ENCODE assay signal across 22 cellular contexts in genomic region chr17:78815696-78816095, GRCh38. TPM values are rescaled to one million over a fixed set of nuclear protein-coding genes. Genes with fewer than 3 reads are reported as not detected.
DNase-seq lines count a peak whose midpoint lies in the region; ATAC-seq, FAIRE-seq and TF ChIP-seq lines count a peak whose summit lies in the region.
"Had no signal": no experiment of that assay in that cellular context is flagged by ENCODE, and none has a peak within 500 bp of the region (broad histone marks: within the 10 kb centered on the region; RNA-seq: fewer than 3 reads in every experiment).

No MANE protein-coding gene starts in this region.

- peak overlapping the region; percentile 60 for H3K27ac Mint-ChIP-seq in activated CD8-positive, alpha-beta memory T cell treated with anti-CD3 and anti-CD28 coated beads, Interleukin-2, amount 10 ng/mL, durations not matched to agents 7 days and 5 days
- H3K27ac Mint-ChIP-seq in activated CD4-positive, alpha-beta memory T cell treated with anti-CD3 and anti-CD28 coated beads for 36 hours = peak overlapping the region; percentile 58
- H3K27ac Mint-ChIP-seq in naive thymus-derived CD8-positive, alpha-beta T cell = peak overlapping the region in 9 of 10 donors; percentile 31 to 89 (median 63)
- H3K27ac Mint-ChIP-seq: GM23338 had no signal

- ATAC-seq in activated CD8-positive, alpha-beta memory T cell treated with anti-CD3 and anti-CD28 coated beads, Interleukin-2, amount 10 ng/mL, durations not matched to agents 7 days and 5 days = no peak
- no peak for ATAC-seq in naive thymus-derived CD8-positive, alpha-beta T cell
- no peak for ATAC-seq in HG02870 (IDR thresholded peaks at IDR 0.05; ENCODE audit: unreplicated experiment)
- no peak for ATAC-seq in HG02623 (IDR thresholded peaks at IDR 0.05; ENCODE audit: unreplicated experiment)
- no peak for ATAC-seq in GM18505 (IDR thresholded peaks at IDR 0.05; ENCODE audit: unreplicated experiment)
- ATAC-seq: GM23338, Right ventricle myocardium inferior had no signal

- H3K4me3 Mint-ChIP-seq in activated CD8-positive, alpha-beta memory T cell treated with anti-CD3 and anti-CD28 coated beads, Interleukin-2, amount 10 ng/mL, durations not matched to agents 7 days and 5 days = no peak overlapping the region
- no peak overlapping the region for H3K4me3 Mint-ChIP-seq in activated CD4-positive, alpha-beta memory T cell treated with anti-CD3 and anti-CD28 coated beads for 36 hours
- peak overlapping the region in 2 of 10 donors; percentile 20 to 36 for H3K4me3 Mint-ChIP-seq in naive thymus-derived CD8-positive, alpha-beta T cell
- H3K4me3 Mint-ChIP-seq: GM23338 had no signal

- CTCF ChIA-PET in activated CD8-positive, alpha-beta memory T cell treated with anti-CD3 and anti-CD28 coated beads, Interleukin-2, amount 10 ng/mL, durations not matched to agents 7 days and 5 days (lab: Charles Lee) = interaction anchor here (0.8 kb wide), 1 partner anchor 14 kb away, joined by 3 read pairs; no protein-coding TSS in a partner anchor
- CTCF ChIA-PET in activated CD4-positive, alpha-beta memory T cell treated with anti-CD3 and anti-CD28 coated beads for 36 hours (lab: Charles Lee) = no interaction called here

- H3K36me3 Mint-ChIP-seq in activated CD8-positive, alpha-beta memory T cell treated with anti-CD3 and anti-CD28 coated beads, Interleukin-2, amount 10 ng/mL, durations not matched to agents 7 days and 5 days = peaks cover 66% of the 10 kb centered on the region
- H3K36me3 Mint-ChIP-seq in activated CD4-positive, alpha-beta memory T cell treated with anti-CD3 and anti-CD28 coated beads for 36 hours = peaks cover 71% of the 10 kb centered on the region
- peaks cover 5 to 91% (median 59%) of the 10 kb centered on the region in 3 donors for H3K36me3 Mint-ChIP-seq in naive thymus-derived CD8-positive, alpha-beta T cell

- TF ChIP-seq POLR2A in GM12891 (IDR thresholded peaks at IDR 0.05; ENCODE audit: low read depth, low read length) (no peak), GM18505 (IDR thresholded peaks at IDR 0.05; ENCODE audit: borderline replicate concordance, extremely low read depth, insufficient read depth, insufficient read length) (no peak)

- DNase-seq in activated CD8-positive, alpha-beta memory T cell treated with anti-CD3 and anti-CD28 coated beads, Interleukin-2, amount 10 ng/mL, durations not matched to agents 7 days and 5 days = no peak
- DNase-seq in activated CD8-positive, alpha-beta memory T cell treated with anti-CD3 and anti-CD28 coated beads, Interleukin-2, amount 50 U/mL, for 48 hours = no peak
- DNase-seq in GM12891 (ENCODE audit: insufficient read length, low spot score) = no peak
- DNase-seq in activated CD4-positive, alpha-beta memory T cell treated with anti-CD3 and anti-CD28 coated beads for 36 hours = no peak
- DNase-seq in naive thymus-derived CD8-positive, alpha-beta T cell = no peak
- DNase-seq: BE2C, DMS79, HCEC 1CT, KBM-7, MV-4-11, NCI-H1417, NCI-H187, NCI-H2107, NCI-H510A, NCI-H748 treated with DMSO at 0.1 percent for 48 hours had no signal

- POLR2A ChIA-PET in activated CD4-positive, alpha-beta memory T cell treated with anti-CD3 and anti-CD28 coated beads for 36 hours (lab: Charles Lee) = no interaction called here
- POLR2A ChIA-PET in naive thymus-derived CD8-positive, alpha-beta T cell (lab: Charles Lee) = interaction anchor here (1.9 kb wide), 1 partner anchor 12 kb away, joined by 4 read pairs; no protein-coding TSS in a partner anchor

- intact Hi-C loops in activated CD4-positive, alpha-beta memory T cell treated with anti-CD3 and anti-CD28 coated beads for 36 hours (cut with micrococcal nuclease) = loop anchor here (2.0 kb wide), 1 partner anchor 107 kb away; no protein-coding TSS in a partner anchor

- FAIRE-seq in GM12891 (lab: Jason Lieb, UNC) = peak; percentile 70
- FAIRE-seq: D721Med, RCC 7860 had no signal

- no peaks in the 10 kb centered on the region for H3K9me3 Mint-ChIP-seq in activated CD8-positive, alpha-beta memory T cell treated with anti-CD3 and anti-CD28 coated beads, Interleukin-2, amount 10 ng/mL, durations not matched to agents 7 days and 5 days (ENCODE audit: low read depth)
- H3K9me3 Mint-ChIP-seq in activated CD4-positive, alpha-beta memory T cell treated with anti-CD3 and anti-CD28 coated beads for 36 hours = no peaks in the 10 kb centered on the region
- no peaks in the 10 kb centered on the region for H3K9me3 Mint-ChIP-seq in naive thymus-derived CD8-positive, alpha-beta T cell
- H3K9me3 Mint-ChIP-seq: GM23338 had no signal

- peaks cover 62% of the 10 kb centered on the region for H3K4me1 Mint-ChIP-seq in activated CD8-positive, alpha-beta memory T cell treated with anti-CD3 and anti-CD28 coated beads, Interleukin-2, amount 10 ng/mL, durations not matched to agents 7 days and 5 days
- H3K4me1 Mint-ChIP-seq in activated CD4-positive, alpha-beta memory T cell treated with anti-CD3 and anti-CD28 coated beads for 36 hours (ENCODE audit: low read depth) = peaks cover 57% of the 10 kb centered on the region
- peaks cover 9 to 51% (median 41%) of the 10 kb centered on the region in 4 donors for H3K4me1 Mint-ChIP-seq in naive thymus-derived CD8-positive, alpha-beta T cell
- H3K4me1 Mint-ChIP-seq: GM23338 had no signal

- no peaks in the 10 kb centered on the region for H3K27me3 Mint-ChIP-seq in activated CD8-positive, alpha-beta memory T cell treated with anti-CD3 and anti-CD28 coated beads, Interleukin-2, amount 10 ng/mL, durations not matched to agents 7 days and 5 days
- H3K27me3 Mint-ChIP-seq in activated CD4-positive, alpha-beta memory T cell treated with anti-CD3 and anti-CD28 coated beads for 36 hours = no peaks in the 10 kb centered on the region
- H3K27me3 Mint-ChIP-seq in naive thymus-derived CD8-positive, alpha-beta T cell = no peaks in the 10 kb centered on the region

TF ChIP-seq in GM12891, 5 proteins besides CTCF, POLR2A, EP300 and RAD21:
- TF ChIP-seq PAX5 (IDR thresholded peaks at IDR 0.05; ENCODE audit: insufficient read depth, low read length, severe bottlenecking) (no peak), POLR2AphosphoS5 (IDR thresholded peaks at IDR 0.05; ENCODE audit: low read depth, low read length) (no peak), TAF1 (IDR thresholded peaks at IDR 0.05; ENCODE audit: low read depth, low read length) (no peak), POU2F2 (IDR thresholded peaks at IDR 0.05; ENCODE audit: low read depth, low read length) (no peak), SPI1 (IDR thresholded peaks at IDR 0.05; ENCODE audit: low read depth, low read length) (no peak)

RNA-seq across cellular contexts. Expression of gene USP36, which starts 24.9 kb away (rescaled TPM):
- total RNA-seq in activated CD8-positive, alpha-beta memory T cell treated with anti-CD3 and anti-CD28 coated beads, Interleukin-2, amount 10 ng/mL, durations not matched to agents 7 days and 5 days = 10 to 100 TPM; 84.5 to 94.3 TPM
- 27.4 TPM for polyA plus RNA-seq in GM12891 (2012; ENCODE audit: low read depth, missing spikeins)
- 10 to 100 TPM; 71.2 to 74.3 TPM for total RNA-seq in activated CD4-positive, alpha-beta memory T cell treated with anti-CD3 and anti-CD28 coated beads for 36 hours
- total RNA-seq in naive thymus-derived CD8-positive, alpha-beta T cell = 100 to 1,000 TPM; 151 to 156 TPM
- polyA plus RNA-seq in naive thymus-derived CD8-positive, alpha-beta T cell = 10 to 100 TPM; 27.5 to 45.1 (median 36.7) TPM

RNA-seq across cellular contexts. Expression of gene CYTH1, which starts 33.6 kb away (rescaled TPM):
- 100 to 1,000 TPM; 151 to 156 TPM for total RNA-seq in activated CD8-positive, alpha-beta memory T cell treated with anti-CD3 and anti-CD28 coated beads, Interleukin-2, amount 10 ng/mL, durations not matched to agents 7 days and 5 days
- 171 TPM for polyA plus RNA-seq in GM12891 (2012; ENCODE audit: low read depth, missing spikeins)
- 100 to 1,000 TPM; 184 to 204 TPM for total RNA-seq in activated CD4-positive, alpha-beta memory T cell treated with anti-CD3 and anti-CD28 coated beads for 36 hours
- total RNA-seq in naive thymus-derived CD8-positive, alpha-beta T cell = 100 to 1,000 TPM; 415 to 423 TPM
- 100 to 1,000 TPM; 220 to 320 (median 243) TPM for polyA plus RNA-seq in naive thymus-derived CD8-positive, alpha-beta T cell
